Comparison of ENCODE assay signal across 9 cellular contexts in genomic region chr1:101198842-101199636, GRCh38. TPM values are rescaled to one million over a fixed set of nuclear protein-coding genes. Genes with fewer than 3 reads are reported as not detected.
DNase-seq lines count a peak whose midpoint lies in the region; ATAC-seq, FAIRE-seq and TF ChIP-seq lines count a peak whose summit lies in the region.
"Had no signal": no experiment of that assay in that cellular context is flagged by ENCODE, and none has a peak within 500 bp of the region (broad histone marks: within the 10 kb centered on the region; RNA-seq: fewer than 3 reads in every experiment).

No MANE protein-coding gene starts in this region.

- intact Hi-C loops in cardiac septum (cut with DNase I) = no loop called here

- DNase-seq in GM12892 (ENCODE audit: insufficient read length) = no peak
- DNase-seq in activated T-cell treated with anti-CD3 and anti-CD28 coated beads, Interleukin-2, amount 50 U/mL, for 4 hours = no peak
- DNase-seq in NCI-H1694 (lab: John Stamatoyannopoulos, UW) = no peak
- no peak for DNase-seq in OCI-M2 (lab: John Stamatoyannopoulos, UW; ENCODE audit: unreplicated experiment)
- no peak for DNase-seq in HTR-8/SVneo (ENCODE audit: insufficient read length, low spot score)
- no peak for DNase-seq in cardiac septum (ENCODE audit: low spot score)
- DNase-seq: MM.1S had no signal

- ATAC-seq in GM19438 (IDR thresholded peaks at IDR 0.05; ENCODE audit: low read depth, unreplicated experiment) (peak; percentile 97), HG03066 (IDR thresholded peaks at IDR 0.05; ENCODE audit: low read depth, unreplicated experiment) (peak; percentile 99)
- peak; percentile 82 to 84 for ATAC-seq in activated T-cell treated with anti-CD3 and anti-CD28 coated beads, Interleukin-2, amount 50 U/mL, for 4 hours

- no peaks in the 10 kb centered on the region for H3K9me3 Mint-ChIP-seq in activated T-cell treated with anti-CD3 and anti-CD28 coated beads, Interleukin-2, amount 50 U/mL, for 4 hours

- H3K27me3 Mint-ChIP-seq in activated T-cell treated with anti-CD3 and anti-CD28 coated beads, Interleukin-2, amount 50 U/mL, for 4 hours (ENCODE audit: low read depth) = no peaks in the 10 kb centered on the region

- H3K4me1 Mint-ChIP-seq in activated T-cell treated with anti-CD3 and anti-CD28 coated beads, Interleukin-2, amount 50 U/mL, for 4 hours (ENCODE audit: low read depth) = peaks cover 17% of the 10 kb centered on the region

- no peak for TF ChIP-seq POLR2A in GM12892 (IDR thresholded peaks at IDR 0.05; ENCODE audit: low read depth, low read length)

- H3K36me3 Mint-ChIP-seq in activated T-cell treated with anti-CD3 and anti-CD28 coated beads, Interleukin-2, amount 50 U/mL, for 4 hours (ENCODE audit: insufficient read depth) = no peaks in the 10 kb centered on the region

- no peak overlapping the region for H3K4me3 Mint-ChIP-seq in activated T-cell treated with anti-CD3 and anti-CD28 coated beads, Interleukin-2, amount 50 U/mL, for 4 hours

- peak; percentile 97 for FAIRE-seq in GM12892 (lab: Jason Lieb, UNC)
- FAIRE-seq in HTR-8/SVneo (lab: Jason Lieb, UNC) = no peak

RNA-seq across cellular contexts. Expression of gene S1PR1, which starts 37.8 kb away (rescaled TPM):
- polyA plus RNA-seq in GM12892 (2012; ENCODE audit: missing spikeins) = 20.1 TPM
- total RNA-seq in activated T-cell treated with anti-CD3 and anti-CD28 coated beads, Interleukin-2, amount 50 U/mL, for 4 hours = 100 to 1,000 TPM in 2 of 3 donors, 10 to 100 TPM in 1; 97.7 to 112 (median 111) TPM
- total RNA-seq in cardiac septum = 57.9 TPM
